Comparison of ENCODE assay signal across 8 cellular contexts in the genomic region with DNA sequence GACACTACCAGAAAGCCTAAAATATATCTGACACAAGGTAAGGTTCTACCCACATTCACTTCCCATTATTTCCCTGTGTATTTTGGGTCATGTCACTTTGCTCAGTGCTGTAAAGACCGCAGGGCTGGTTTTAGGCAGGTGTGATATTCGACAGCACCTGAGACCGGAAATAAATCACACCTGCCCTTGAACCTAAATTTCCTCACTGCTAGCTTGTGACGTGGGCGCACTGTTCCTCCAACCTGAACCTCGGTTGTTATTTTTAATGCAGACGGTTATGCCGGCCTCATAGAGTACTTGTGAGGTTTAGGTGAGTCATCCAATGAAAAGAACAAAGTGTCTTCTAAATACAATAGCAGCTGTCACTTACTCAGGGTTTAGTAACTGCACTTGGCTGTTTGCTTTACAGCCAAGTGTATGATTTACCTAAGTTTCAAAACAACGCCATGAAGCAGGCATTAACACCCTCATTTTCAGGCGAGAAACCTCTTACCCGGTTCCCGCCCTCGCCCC. TPM values are rescaled to one million over a fixed set of nuclear protein-coding genes. Genes with fewer than 3 reads are reported as not detected.
A peak's percentile ranks its signal among the peaks of the same experiment; 100 is the strongest.
DNase-seq lines count a peak whose midpoint lies in the region; ATAC-seq and FAIRE-seq lines count a peak whose summit lies in the region.

No MANE protein-coding gene starts in this region.

- no peaks in the 10 kb centered on the region for H3K9me3 ChIP-seq in small intestine (ENCODE audit: control insufficient read depth, low read depth)

- H3K27ac ChIP-seq in small intestine (ENCODE audit: low read depth in 1 of 2, low read length in 1 of 2), result peak overlapping the region; percentile 75 to 96

- no peaks in the 10 kb centered on the region for H3K36me3 ChIP-seq in small intestine (ENCODE audit: control insufficient read depth in 2 of 2, insufficient read depth in 2 of 2, low read length in 2 of 2)

- peaks cover 24% of the 10 kb centered on the region for H3K27me3 Mint-ChIP-seq in activated naive CD8-positive, alpha-beta T cell

- FAIRE-seq in small intestine (lab: Jason Lieb, UNC), result no peak

- peaks cover 4% of the 10 kb centered on the region for H3K9me3 Mint-ChIP-seq in activated naive CD8-positive, alpha-beta T cell (ENCODE audit: low read depth)

- DNase-seq in activated naive CD4-positive, alpha-beta T cell treated with Interleukin-2 at 50 U/mL for 16 hours, result peak; percentile 24
- no peak for DNase-seq in activated naive CD4-positive, alpha-beta T cell treated with anti-CD3 and anti-CD28 coated beads, Interleukin-2, amount 50 U/mL, for 16 hours
- DNase-seq in NCI-H345 (lab: John Stamatoyannopoulos, UW) (peak; percentile 70), small intestine (peak; percentile 84), NK-92 (lab: John Stamatoyannopoulos, UW; ENCODE audit: unreplicated experiment) (no peak)

- peaks cover 27% of the 10 kb centered on the region for H3K4me1 Mint-ChIP-seq in activated naive CD8-positive, alpha-beta T cell (ENCODE audit: low read depth)

- H3K27me3 ChIP-seq in small intestine (ENCODE audit: control insufficient read depth in 2 of 2, insufficient read depth in 2 of 2, low read length in 2 of 2), result peaks cover 0 to 7% of the 10 kb centered on the region in 2 donors

- H3K4me3 ChIP-seq in iPS-11a (ENCODE audit: low read depth, low read length), result peak overlapping the region; percentile 73
- H3K4me3 ChIP-seq in small intestine (ENCODE audit: low read depth in 1 of 2, low read length in 2 of 2), result peak overlapping the region; percentile 33 to 48

- no peaks in the 10 kb centered on the region for H3K4me1 ChIP-seq in small intestine (ENCODE audit: control insufficient read depth in 2 of 2, insufficient read depth in 1 of 2, low read depth in 1 of 2, low read length in 1 of 2)

- H3K36me3 Mint-ChIP-seq in activated naive CD8-positive, alpha-beta T cell, result no peaks in the 10 kb centered on the region

- H3K27ac Mint-ChIP-seq in activated naive CD8-positive, alpha-beta T cell, result peak overlapping the region; percentile 50

- peak; percentile 44 for ATAC-seq in HG02840 (IDR thresholded peaks at IDR 0.05; ENCODE audit: low FRiP score, unreplicated experiment)

- peak overlapping the region; percentile 86 for H3K4me3 Mint-ChIP-seq in activated naive CD8-positive, alpha-beta T cell

- WGBS in small intestine, 3 donors, result 2 to 22% (median 8%) methylated on average over 13 of the region's 13 CpGs

RNA-seq across cellular contexts. Expression of a gene that starts 20.7 kb away (rescaled TPM):
- polyA plus RNA-seq in small intestine, result 1 to 10 TPM; 1.2 to 1.8 (median 1.6) TPM

RNA-seq across cellular contexts. Expression of a gene that starts 53.6 kb away (rescaled TPM):
- polyA plus RNA-seq in small intestine, result not detected

Comparison
In these comparisons a context has a peak if more than half of its experiments do, and no peak if none do; other contexts are left out.
1. DNase-seq: peak in activated naive CD4-positive, alpha-beta T cell treated with Interleukin-2 at 50 U/mL for 16 hours (single experiment), NCI-H345 (single experiment) and small intestine (single experiment); none in activated naive CD4-positive, alpha-beta T cell treated with anti-CD3 and anti-CD28 coated beads, Interleukin-2, amount 50 U/mL, for 16 hours (single experiment) and NK-92 (single experiment).